25 cellular contexts compared by ENCODE assay signal in genomic region chr7:2493205-2493604, GRCh38. TPM values are rescaled to one million over a fixed set of nuclear protein-coding genes. Genes with fewer than 3 reads are reported as not detected.
"Had no signal": no experiment of that assay in that cellular context is flagged by ENCODE, and none has a peak within 500 bp of the region (broad histone marks: within the 10 kb centered on the region; RNA-seq: fewer than 3 reads in every experiment).

No MANE protein-coding gene starts in this region.

- H3K27ac ChIP-seq: ascending aorta, hepatocyte, left lung, prostate gland, thyroid gland had no signal

- H3K4me3 ChIP-seq: ascending aorta, hepatocyte, left lung, prostate gland, thyroid gland had no signal

- H3K36me3 ChIP-seq: ascending aorta, left lung, prostate gland, thyroid gland had no signal

- H3K27ac Mint-ChIP-seq: activated naive CD4-positive, alpha-beta T cell treated with anti-CD3 and anti-CD28 coated beads for 36 hours; activated naive CD8-positive, alpha-beta T cell treated with anti-CD3 and anti-CD28 coated beads, Interleukin-2, amount 50 U/mL, for 24 hours; natural killer cell; stimulated activated memory B cell treated with anti-CD40 and anti-IgM and Interleukin-4, amounts not matched to agents 10 μg/mL and 1 μg/mL and 100 μg/mL, for 72 hours had no signal

- H3K27me3 ChIP-seq: ascending aorta, hepatocyte, thyroid gland had no signal

- H3K36me3 Mint-ChIP-seq: natural killer cell; stimulated activated memory B cell treated with anti-CD40 and anti-IgM and Interleukin-4, amounts not matched to agents 10 μg/mL and 1 μg/mL and 100 μg/mL, for 72 hours had no signal

- FAIRE-seq: colon, endometrium had no signal

- H3K4me1 Mint-ChIP-seq: activated naive CD8-positive, alpha-beta T cell treated with anti-CD3 and anti-CD28 coated beads, Interleukin-2, amount 50 U/mL, for 24 hours had no signal

- H3K9me3 ChIP-seq: ascending aorta, left lung, prostate gland, thyroid gland had no signal

- H3K79me2 ChIP-seq: hepatocyte had no signal

- H3K9me3 Mint-ChIP-seq: activated naive CD4-positive, alpha-beta T cell treated with anti-CD3 and anti-CD28 coated beads for 36 hours had no signal

- DNase-seq: activated CD4-positive, alpha-beta T cell treated with anti-CD3 and anti-CD28 coated beads, Interleukin-2, amount 50 U/mL, for 1 hour; activated naive CD4-positive, alpha-beta T cell treated with anti-CD3 and anti-CD28 coated beads for 36 hours; activated naive CD8-positive, alpha-beta T cell treated with anti-CD3 and anti-CD28 coated beads, Interleukin-2, amount 50 U/mL, for 24 hours; caudate nucleus; islet precursor cell; left lung; mesenchymal stem cell; natural killer cell; occipital lobe; stimulated activated CD4-positive, alpha-beta T cell treated with anti-CD3 and anti-CD28 coated beads, Interleukin-2, amount 100 ng/mL, for 24 hours; T-helper 9 cell; thyroid gland had no signal

- H3K4me3 Mint-ChIP-seq: activated naive CD4-positive, alpha-beta T cell treated with anti-CD3 and anti-CD28 coated beads for 36 hours; activated naive CD8-positive, alpha-beta T cell treated with anti-CD3 and anti-CD28 coated beads, Interleukin-2, amount 50 U/mL, for 24 hours; natural killer cell; stimulated activated memory B cell treated with anti-CD40 and anti-IgM and Interleukin-4, amounts not matched to agents 10 μg/mL and 1 μg/mL and 100 μg/mL, for 72 hours had no signal

- ATAC-seq: activated CD4-positive, CD25-positive, alpha-beta regulatory T cell treated with anti-CD3 and anti-CD28 coated beads, Interleukin-2, amount 50 U/mL, for 24 hours; activated naive CD8-positive, alpha-beta T cell treated with anti-CD3 and anti-CD28 coated beads, Interleukin-2, amount 50 U/mL, for 24 hours; esophagus mucosa; left lung; natural killer cell; sciatic nerve; stimulated activated memory B cell treated with anti-CD40 and anti-IgM and Interleukin-4, amounts not matched to agents 10 μg/mL and 1 μg/mL and 100 μg/mL, for 72 hours had no signal

- H3K4me2 ChIP-seq: hepatocyte had no signal

- H2AFZ ChIP-seq: hepatocyte had no signal

RNA-seq across cellular contexts. Expression of gene GRIFIN, which starts 17.0 kb away (rescaled TPM):
- total RNA-seq: activated CD8-positive, alpha-beta memory T cell treated with anti-CD3 and anti-CD28 coated beads for 36 hours; activated naive CD4-positive, alpha-beta T cell treated with anti-CD3 and anti-CD28 coated beads for 36 hours; ascending aorta; esophagus mucosa; glomerular endothelial cell; hepatocyte; left lung; mucosa of gallbladder; natural killer cell; occipital lobe; prostate gland; sciatic nerve; thyroid gland; urinary bladder had no signal
- polyA plus RNA-seq: hepatocyte, urinary bladder had no signal
